Comparison of ENCODE assay signal across 9 cellular contexts in the genomic region with DNA sequence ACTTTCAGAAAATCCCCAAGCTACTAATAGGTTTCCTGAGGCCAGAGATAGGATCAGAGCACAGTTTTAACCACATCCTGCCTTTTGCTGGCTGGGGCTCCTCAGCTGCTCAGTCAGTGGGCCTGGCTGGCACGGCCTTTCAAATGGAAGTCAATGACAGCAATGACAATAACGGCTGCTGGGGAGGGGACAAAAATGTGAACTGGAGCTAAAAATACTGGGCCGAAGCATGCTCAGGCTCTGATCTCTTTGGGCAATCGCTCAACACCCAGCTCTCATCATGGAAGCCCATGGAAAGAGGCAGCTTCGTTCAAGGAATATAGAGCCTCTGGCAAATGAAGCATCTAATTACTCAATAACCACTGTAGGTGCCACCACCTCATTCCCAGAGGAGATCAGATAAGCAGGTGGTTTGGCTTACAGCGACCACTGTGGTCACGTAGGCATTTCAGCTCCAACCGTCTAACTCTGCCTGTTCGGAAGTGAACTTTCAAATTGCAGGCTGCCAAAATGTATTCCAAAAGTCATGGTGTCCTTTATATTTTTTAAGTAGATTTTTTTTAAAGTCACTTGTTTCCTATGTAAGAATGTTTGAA. TPM values are rescaled to one million over a fixed set of nuclear protein-coding genes. Genes with fewer than 3 reads are reported as not detected.
DNase-seq lines count a peak whose midpoint lies in the region; ATAC-seq and TF ChIP-seq lines count a peak whose summit lies in the region.
"Had no signal": no experiment of that assay in that cellular context is flagged by ENCODE, and none has a peak within 500 bp of the region (broad histone marks: within the 10 kb centered on the region; RNA-seq: fewer than 3 reads in every experiment).

No MANE protein-coding gene starts in this region.

- H3K9ac ChIP-seq in smooth muscle cell (ENCODE audit: low read depth) = no peak overlapping the region
- H3K9ac ChIP-seq in neural progenitor cell = no peak overlapping the region
- H3K9ac ChIP-seq: parathyroid adenoma had no signal

- peak overlapping the region; percentile 9 for H3K4me3 Mint-ChIP-seq in T-helper 1 cell treated with Interleukin-12 subunit alpha and Interleukin-12 subunit beta and Interleukin-4 antibody, amounts not matched to agents 30 μg/mL and 1 μg/mL, for 36 hours
- no peak overlapping the region for H3K4me3 Mint-ChIP-seq in neural progenitor cell

- DNase-seq in CMK (ENCODE audit: low read depth) = peak; percentile 80
- no peak for DNase-seq in smooth muscle cell (lab: John Stamatoyannopoulos, UW; ENCODE audit: unreplicated experiment)
- no peak for DNase-seq in HuH-7 (ENCODE audit: low spot score)
- DNase-seq in neural progenitor cell (ENCODE audit: low spot score) = no peak
- no peak for DNase-seq in WERI-Rb-1

- WGBS in smooth muscle cell (ENCODE audit: low lambda C conversion rate) = 54% methylated on average over 9 of the region's 9 CpGs

- no peak overlapping the region for H3K4me3 ChIP-seq in smooth muscle cell
- H3K4me3 ChIP-seq in neural progenitor cell = no peak overlapping the region
- H3K4me3 ChIP-seq in WERI-Rb-1 (ENCODE audit: low read depth, low read length) = no peak overlapping the region

- H3K27ac ChIP-seq in smooth muscle cell (ENCODE audit: low read depth) = no peak overlapping the region
- H3K27ac ChIP-seq in neural progenitor cell = no peak overlapping the region
- no peak overlapping the region for H3K27ac ChIP-seq in WERI-Rb-1
- H3K27ac ChIP-seq: parathyroid adenoma had no signal

- H3K36me3 ChIP-seq in smooth muscle cell (ENCODE audit: low read depth) (no peaks in the 10 kb centered on the region), neural progenitor cell (no peaks in the 10 kb centered on the region), WERI-Rb-1 (no peaks in the 10 kb centered on the region)

- H3K27ac Mint-ChIP-seq in T-helper 1 cell treated with Interleukin-12 subunit alpha and Interleukin-12 subunit beta and Interleukin-4 antibody, amounts not matched to agents 30 μg/mL and 1 μg/mL, for 36 hours = peak overlapping the region; percentile 42
- no peak overlapping the region for H3K27ac Mint-ChIP-seq in neural progenitor cell

- peaks cover 6% of the 10 kb centered on the region for H3K4me1 ChIP-seq in smooth muscle cell (ENCODE audit: low read depth)
- no peaks in the 10 kb centered on the region for H3K4me1 ChIP-seq in neural progenitor cell
- H3K4me1 ChIP-seq: parathyroid adenoma had no signal

- no peaks in the 10 kb centered on the region for H3F3A ChIP-seq in smooth muscle cell (ENCODE audit: low read depth)
- H3F3A ChIP-seq in neural progenitor cell (ENCODE audit: low read depth) = no peaks in the 10 kb centered on the region

- H3K36me3 Mint-ChIP-seq in T-helper 1 cell treated with Interleukin-12 subunit alpha and Interleukin-12 subunit beta and Interleukin-4 antibody, amounts not matched to agents 30 μg/mL and 1 μg/mL, for 36 hours (ENCODE audit: low read depth) = no peaks in the 10 kb centered on the region
- H3K36me3 Mint-ChIP-seq in neural progenitor cell = no peaks in the 10 kb centered on the region

- no peaks in the 10 kb centered on the region for H3K9me3 ChIP-seq in smooth muscle cell (replicated peaks; ENCODE audit: low read depth)
- H3K9me3 ChIP-seq in neural progenitor cell (ENCODE audit: low read depth) = no peaks in the 10 kb centered on the region
- H3K9me3 ChIP-seq in WERI-Rb-1 (ENCODE audit: severe bottlenecking) = no peaks in the 10 kb centered on the region

- H3K4me2 ChIP-seq in smooth muscle cell = peak overlapping the region; percentile 28
- H3K4me2 ChIP-seq in neural progenitor cell = no peak overlapping the region

- TF ChIP-seq CTCF in smooth muscle cell (IDR thresholded peaks at IDR 0.05; ENCODE audit: borderline replicate concordance, insufficient read depth, poor library complexity, severe bottlenecking) (no peak), neural progenitor cell (IDR thresholded peaks at IDR 0.05) (no peak), WERI-Rb-1 (IDR thresholded peaks at IDR 0.05; ENCODE audit: low read depth, low read length) (no peak)

- H3K79me2 ChIP-seq in smooth muscle cell (ENCODE audit: low read depth) (no peaks in the 10 kb centered on the region), neural progenitor cell (ENCODE audit: low read depth) (no peaks in the 10 kb centered on the region)
- H3K79me2 ChIP-seq: parathyroid adenoma had no signal

- H3K4me1 Mint-ChIP-seq in T-helper 1 cell treated with Interleukin-12 subunit alpha and Interleukin-12 subunit beta and Interleukin-4 antibody, amounts not matched to agents 30 μg/mL and 1 μg/mL, for 36 hours (ENCODE audit: low read depth) = peaks cover 16% of the 10 kb centered on the region
- peaks cover 12% of the 10 kb centered on the region for H3K4me1 Mint-ChIP-seq in neural progenitor cell

- peak; percentile 74 for ATAC-seq in GM19372 (IDR thresholded peaks at IDR 0.05; ENCODE audit: low read depth, unreplicated experiment)
- ATAC-seq in HG03342 (IDR thresholded peaks at IDR 0.05; ENCODE audit: unreplicated experiment) = peak; percentile 83

- H3K9me3 Mint-ChIP-seq in T-helper 1 cell treated with Interleukin-12 subunit alpha and Interleukin-12 subunit beta and Interleukin-4 antibody, amounts not matched to agents 30 μg/mL and 1 μg/mL, for 36 hours = no peaks in the 10 kb centered on the region
- no peaks in the 10 kb centered on the region for H3K9me3 Mint-ChIP-seq in neural progenitor cell

- H2AFZ ChIP-seq in smooth muscle cell (ENCODE audit: low read depth) (no peak overlapping the region), neural progenitor cell (replicated peaks) (no peak overlapping the region)
- H2AFZ ChIP-seq: parathyroid adenoma had no signal

- H4K20me1 ChIP-seq in smooth muscle cell (ENCODE audit: low read depth) (no peaks in the 10 kb centered on the region), neural progenitor cell (ENCODE audit: low read depth) (peaks cover 6% of the 10 kb centered on the region)

- H3K27me3 ChIP-seq in smooth muscle cell (ENCODE audit: low read depth) = peaks cover 74% of the 10 kb centered on the region
- H3K27me3 ChIP-seq in neural progenitor cell = peaks cover 90% of the 10 kb centered on the region
- H3K27me3 ChIP-seq in WERI-Rb-1 (ENCODE audit: insufficient read depth, low read depth, severe bottlenecking) = peaks cover 72% of the 10 kb centered on the region

- peaks cover 67% of the 10 kb centered on the region for H3K27me3 Mint-ChIP-seq in T-helper 1 cell treated with Interleukin-12 subunit alpha and Interleukin-12 subunit beta and Interleukin-4 antibody, amounts not matched to agents 30 μg/mL and 1 μg/mL, for 36 hours (ENCODE audit: low read depth)
- peaks cover 39% of the 10 kb centered on the region for H3K27me3 Mint-ChIP-seq in neural progenitor cell (ENCODE audit: insufficient read depth, low read depth)

RNA-seq across cellular contexts. Expression of a gene that starts 14.3 kb away (rescaled TPM):
- total RNA-seq in smooth muscle cell (not detected in 2 replicates), neural progenitor cell (ENCODE audit: low replicate concordance) (not detected in 2 replicates)
- polyA plus RNA-seq in smooth muscle cell = not detected in 2 replicates
